1 cellular context compared by ENCODE assay signal in the genomic region with DNA sequence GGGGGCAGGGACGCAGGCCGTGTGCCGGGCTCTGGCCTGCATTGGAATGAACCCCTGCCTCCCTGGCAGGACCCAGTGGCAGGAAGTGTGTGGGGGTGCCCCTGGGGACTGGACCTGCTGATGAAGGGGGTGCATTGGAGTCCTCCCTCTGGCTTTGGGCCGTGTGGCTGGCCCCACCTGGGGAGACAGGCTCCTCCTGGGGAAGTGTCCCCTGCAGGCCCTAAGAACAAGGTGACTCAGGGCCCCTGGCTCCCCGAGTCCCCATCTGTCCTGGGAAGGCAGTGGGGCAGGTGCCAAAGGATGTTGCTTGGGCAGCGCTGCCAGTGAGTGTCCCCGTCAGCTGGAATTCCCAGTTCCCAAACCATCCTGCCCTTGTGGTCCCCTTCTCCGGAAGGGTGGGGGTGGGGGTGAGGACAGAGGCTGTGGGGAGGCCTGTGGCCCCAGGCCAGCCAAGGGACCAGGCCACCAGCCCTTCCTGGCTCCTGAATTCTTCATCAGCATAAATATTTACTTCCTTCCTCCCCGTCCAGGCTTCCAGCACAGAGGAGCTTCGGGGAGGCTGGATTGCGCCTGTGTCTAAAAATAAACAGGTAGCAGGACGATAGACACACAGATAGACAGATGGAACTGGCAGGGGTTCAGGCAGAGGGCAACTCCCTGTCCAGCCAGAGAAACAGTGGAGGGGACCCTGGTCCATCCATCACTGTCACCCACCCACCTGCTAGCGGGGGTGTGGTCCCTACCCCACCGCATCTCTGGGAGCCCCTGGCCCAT.
TF ChIP-seq lines count a peak whose summit lies in the region.

No MANE protein-coding gene starts in this region.

TF ChIP-seq in liver, 16 proteins besides CTCF, POLR2A, EP300 and RAD21 (continued from another document):
- TF ChIP-seq ZBTB33 (IDR thresholded peaks at IDR 0.05), result no peak
- no peak for TF ChIP-seq RXRA (IDR thresholded peaks at IDR 0.05)
- TF ChIP-seq JUND (IDR thresholded peaks at IDR 0.05), result no peak
- TF ChIP-seq FOXA1 (IDR thresholded peaks at IDR 0.05), result no peak
TF ChIP-seq in liver: peak in this region for 0.
